ENCODE assay signal across 19 cellular contexts in genomic region chr7:40720401-40720800, GRCh38.
DNase-seq lines count a peak whose midpoint lies in the region; FAIRE-seq and TF ChIP-seq lines count a peak whose summit lies in the region.
"Had no signal": no experiment of that assay in that cellular context is flagged by ENCODE, and none has a peak within 500 bp of the region (broad histone marks: within the 10 kb centered on the region; RNA-seq: fewer than 3 reads in every experiment).

No MANE protein-coding gene starts in this region.

- no peak overlapping the region for H2AFZ ChIP-seq in mesenchymal stem cell (ENCODE audit: low read depth, low read length)

- H2AK5ac ChIP-seq in mesenchymal stem cell (ENCODE audit: low read length, severe bottlenecking), result no peak overlapping the region

- no peak overlapping the region for H3K4ac ChIP-seq in mesenchymal stem cell (ENCODE audit: low read depth in 1 of 2, low read length in 2 of 2)

- H2BK12ac ChIP-seq in mesenchymal stem cell (ENCODE audit: low read length in 2 of 2), result no peak overlapping the region

- no peak for TF ChIP-seq EP300 in esophagus muscularis mucosa (IDR thresholded peaks at IDR 0.05)

- TF ChIP-seq CTCF in bronchial epithelial cell (IDR thresholded peaks at IDR 0.05; ENCODE audit: insufficient read depth, low read length, severe bottlenecking), result no peak
- no peak for TF ChIP-seq CTCF in testis (IDR thresholded peaks at IDR 0.05)
- no peak for TF ChIP-seq CTCF in kidney (IDR thresholded peaks at IDR 0.05; ENCODE audit: borderline replicate concordance, extremely low read depth, insufficient read depth)
- no peak for TF ChIP-seq CTCF in esophagus muscularis mucosa (IDR thresholded peaks at IDR 0.05)

- H3K18ac ChIP-seq in mesenchymal stem cell (ENCODE audit: low read depth in 1 of 2, low read length in 2 of 2), result no peak overlapping the region

- no peaks in the 10 kb centered on the region for H3K36me3 ChIP-seq in bronchial epithelial cell (ENCODE audit: control insufficient read depth, insufficient read depth, low read length)
- H3K36me3 ChIP-seq in mesenchymal stem cell (ENCODE audit: control insufficient read depth in 1 of 2, insufficient read depth in 2 of 2, low read depth in 1 of 2, low read length in 2 of 2), result no peaks in the 10 kb centered on the region
- H3K36me3 ChIP-seq in testis (ENCODE audit: low read depth, missing control alignments), result no peaks in the 10 kb centered on the region
- no peaks in the 10 kb centered on the region for H3K36me3 ChIP-seq in kidney (ENCODE audit: control insufficient read depth in 1 of 2, insufficient read depth in 2 of 2, low read length in 2 of 2)
- H3K36me3 ChIP-seq in esophagus muscularis mucosa, result no peaks in the 10 kb centered on the region
- H3K36me3 ChIP-seq: BLaER1 treated with 17β-estradiol and CSF1 and Interleukin-3, amounts not matched to agents 10 nM and 100 nM; neutrophil had no signal

- no peak overlapping the region for H4K91ac ChIP-seq in mesenchymal stem cell (ENCODE audit: low read length)

- FAIRE-seq in bronchial epithelial cell (lab: Jason Lieb, UNC) (no peak), kidney (lab: Jason Lieb, UNC) (no peak)
- FAIRE-seq: A204.1, GM18507, urothelium cell line had no signal

- WGBS in mesenchymal stem cell, result no CpG with 5 or more reads among the region's 1 CpG
- WGBS in testis, 2 donors, result 85 to 96% methylated on average over 1 of the region's 1 CpG
- 51% methylated on average over 1 of the region's 1 CpG for WGBS in esophagus muscularis mucosa

- no peak overlapping the region for H2BK120ac ChIP-seq in mesenchymal stem cell (ENCODE audit: low read depth, low read length)

- no peak overlapping the region for H3K23ac ChIP-seq in mesenchymal stem cell (ENCODE audit: low read length in 2 of 2)

- no peak overlapping the region for H2BK5ac ChIP-seq in mesenchymal stem cell (ENCODE audit: low read depth, low read length, poor library complexity, severe bottlenecking)

- no peaks in the 10 kb centered on the region for H3K79me1 ChIP-seq in mesenchymal stem cell (replicated peaks; ENCODE audit: low read length, poor library complexity, severe bottlenecking)

- DNase-seq in AG08395 (ENCODE audit: low spot score) (peak; percentile 13), M059J (ENCODE audit: low read depth) (peak; percentile 43), bronchial epithelial cell (ENCODE audit: low read depth) (peak; percentile 85), mesenchymal stem cell (peak; percentile 24), testis (no peak), kidney (no peak), esophagus muscularis mucosa (ENCODE audit: extremely low spot score) (no peak), cerebellar cortex (ENCODE audit: low spot score) (no peak)
- DNase-seq: activated CD4-positive, alpha-beta T cell treated with anti-CD3 and anti-CD28 coated beads, Interleukin-2, amount 50 U/mL, for 1 hour; activated CD8-positive, alpha-beta memory T cell treated with anti-CD3 and anti-CD28 coated beads, Interleukin-2, amount 50 U/mL, for 4 hours; activated naive CD8-positive, alpha-beta T cell treated with anti-CD3 and anti-CD28 coated beads, Interleukin-2, amount 50 U/mL, for 24 hours; erythroblast; left ventricle myocardium superior; NCI-H1436 treated with DMSO at 0.1 percent for 48 hours had no signal

- no peak overlapping the region for H3K27ac ChIP-seq in mesenchymal stem cell (ENCODE audit: low read length, poor library complexity, severe bottlenecking)
- H3K27ac ChIP-seq in testis, result no peak overlapping the region
- H3K27ac ChIP-seq in kidney (ENCODE audit: low read depth in 2 of 2, low read length in 2 of 2), result no peak overlapping the region
- H3K27ac ChIP-seq in esophagus muscularis mucosa (replicated peaks in 1 of 4), result no peak overlapping the region
- H3K27ac ChIP-seq: BLaER1 treated with 17β-estradiol and CSF1 and Interleukin-3, amounts not matched to agents 10 nM and 100 nM; neutrophil had no signal

- H4K8ac ChIP-seq in mesenchymal stem cell (ENCODE audit: low read length), result no peak overlapping the region

- H3K4me1 ChIP-seq in mesenchymal stem cell (ENCODE audit: control insufficient read depth, insufficient read depth, low read depth, low read length) (no peaks in the 10 kb centered on the region), testis (no peaks in the 10 kb centered on the region), kidney (ENCODE audit: control insufficient read depth in 1 of 2, insufficient read depth in 1 of 2, low read depth in 1 of 2, low read length in 2 of 2) (peaks cover 5 to 9% of the 10 kb centered on the region in 2 donors), esophagus muscularis mucosa (peaks cover 4 to 15% (median 6%) of the 10 kb centered on the region in 4 donors)

- no peak overlapping the region for H2BK15ac ChIP-seq in mesenchymal stem cell (ENCODE audit: low read depth, poor library complexity, severe bottlenecking)

- H3K9me3 ChIP-seq in mesenchymal stem cell (ENCODE audit: control insufficient read depth, low read length) (no peaks in the 10 kb centered on the region), testis (no peaks in the 10 kb centered on the region), kidney (ENCODE audit: control insufficient read depth in 1 of 2, low read length in 2 of 2) (no peaks in the 10 kb centered on the region), esophagus muscularis mucosa (no peaks in the 10 kb centered on the region)
- H3K9me3 ChIP-seq: neutrophil had no signal

- intact Hi-C loops in testis (cut with DNase I; ENCODE audit: low total_unique reads), result no loop called here
- intact Hi-C loops in kidney (cut with DNase I), result no loop called here
- intact Hi-C loops in esophagus muscularis mucosa (cut with DNase I), result no loop called here

- TF ChIP-seq POLR2A in testis (IDR thresholded peaks at IDR 0.05) (no peak), esophagus muscularis mucosa (IDR thresholded peaks at IDR 0.05; ENCODE audit: low read depth) (no peak)

- H3K4me3 ChIP-seq in bronchial epithelial cell (ENCODE audit: low read depth, low read length) (no peak overlapping the region), mesenchymal stem cell (ENCODE audit: insufficient read depth in 1 of 2, low read depth in 1 of 2, low read length in 2 of 2) (no peak overlapping the region), testis (no peak overlapping the region), kidney (ENCODE audit: low read length in 2 of 2) (no peak overlapping the region), esophagus muscularis mucosa (no peak overlapping the region)
- H3K4me3 ChIP-seq: BLaER1 treated with 17β-estradiol and CSF1 and Interleukin-3, amounts not matched to agents 10 nM and 100 nM had no signal

- H3K9ac ChIP-seq in mesenchymal stem cell (ENCODE audit: low read length), result peak overlapping the region; percentile 65
- H3K9ac ChIP-seq in kidney (ENCODE audit: low read length in 2 of 2), result no peak overlapping the region
- H3K9ac ChIP-seq: BLaER1 treated with 17β-estradiol and CSF1 and Interleukin-3, amounts not matched to agents 10 nM and 100 nM had no signal

- no peak overlapping the region for H3K14ac ChIP-seq in mesenchymal stem cell (ENCODE audit: low read length in 2 of 2)

- H3K27me3 ChIP-seq in bronchial epithelial cell (ENCODE audit: control insufficient read depth, insufficient read depth, low read length), result no peaks in the 10 kb centered on the region
- H3K27me3 ChIP-seq in mesenchymal stem cell (ENCODE audit: control insufficient read depth in 1 of 2, insufficient read depth in 1 of 2, low read length in 2 of 2), result no peaks in the 10 kb centered on the region
- H3K27me3 ChIP-seq in testis, result no peaks in the 10 kb centered on the region
- no peaks in the 10 kb centered on the region for H3K27me3 ChIP-seq in esophagus muscularis mucosa
- H3K27me3 ChIP-seq: BLaER1 treated with 17β-estradiol and CSF1 and Interleukin-3, amounts not matched to agents 10 nM and 100 nM; neutrophil had no signal

- no peak overlapping the region for H3K4me2 ChIP-seq in mesenchymal stem cell (ENCODE audit: low read length, poor library complexity, severe bottlenecking)
- H3K4me2 ChIP-seq: BLaER1 treated with 17β-estradiol and CSF1 and Interleukin-3, amounts not matched to agents 10 nM and 100 nM had no signal

Comparison
In these comparisons a context has a peak if more than half of its experiments do, and no peak if none do; other contexts are left out.
1. DNase-seq: peak in AG08395 (single experiment), M059J (single experiment), bronchial epithelial cell (single experiment) and mesenchymal stem cell (single experiment); none in testis (single experiment), kidney (single experiment), esophagus muscularis mucosa (single experiment) and cerebellar cortex (single experiment).